24 cellular contexts compared by ENCODE assay signal in genomic region chr2:234061624-234062257, GRCh38. TPM values are rescaled to one million over a fixed set of nuclear protein-coding genes. Genes with fewer than 3 reads are reported as not detected.
"Had no signal": no experiment of that assay in that cellular context is flagged by ENCODE, and none has a peak within 500 bp of the region (broad histone marks: within the 10 kb centered on the region; RNA-seq: fewer than 3 reads in every experiment).

No MANE protein-coding gene starts in this region.

- H3K4me3 ChIP-seq: colonic mucosa, hepatocyte, left lung, lower lobe of right lung, psoas muscle had no signal

- H3K36me3 ChIP-seq: colonic mucosa, left lung, lower lobe of right lung, neutrophil had no signal

- DNase-seq: colonic mucosa; dermis blood vessel endothelial cell; foreskin melanocyte; head of caudate nucleus; islet precursor cell; left lung; lower lobe of right lung; midbrain; psoas muscle; retina; stimulated activated CD4-positive, alpha-beta T cell treated with anti-CD3 and anti-CD28 coated beads, Interleukin-2, amount 100 ng/mL, for 24 hours; stimulated activated CD4-positive, alpha-beta T cell treated with anti-CD3 and anti-CD28 coated beads, Interleukin-4, amount 100 ng/mL, for 4 hours; stimulated activated naive CD4-positive, alpha-beta T cell; trophoblast cell had no signal

- H3K4me2 ChIP-seq: hepatocyte had no signal

- H3K4me3 Mint-ChIP-seq: memory B cell had no signal

- H3K27ac Mint-ChIP-seq: memory B cell had no signal

- H3K36me3 Mint-ChIP-seq: memory B cell had no signal

- H3K27ac ChIP-seq: colonic mucosa, hepatocyte, left lung, lower lobe of right lung, neutrophil, psoas muscle had no signal

- ATAC-seq: left lung, lower lobe of right lung, psoas muscle, sciatic nerve had no signal

- H2AFZ ChIP-seq: hepatocyte had no signal

- H3K27me3 ChIP-seq: colonic mucosa, hepatocyte, left lung, neutrophil had no signal

- H3K9me3 ChIP-seq: colonic mucosa, left lung, lower lobe of right lung, neutrophil, psoas muscle had no signal

- H3K4me1 ChIP-seq: colonic mucosa, left lung, lower lobe of right lung, psoas muscle had no signal

- H3K79me2 ChIP-seq: hepatocyte had no signal

RNA-seq across cellular contexts. Expression of gene SPP2, which starts 11.2 kb away (rescaled TPM):
- total RNA-seq: cerebellum, colonic mucosa, dermis blood vessel endothelial cell, left lung, lower lobe of right lung, osteoblast, psoas muscle, sciatic nerve, skeletal muscle tissue, urinary bladder had no signal
- polyA plus RNA-seq: esophagus, neural cell, psoas muscle, urinary bladder had no signal
